ENCODE assay signal across 9 cellular contexts in the genomic region with DNA sequence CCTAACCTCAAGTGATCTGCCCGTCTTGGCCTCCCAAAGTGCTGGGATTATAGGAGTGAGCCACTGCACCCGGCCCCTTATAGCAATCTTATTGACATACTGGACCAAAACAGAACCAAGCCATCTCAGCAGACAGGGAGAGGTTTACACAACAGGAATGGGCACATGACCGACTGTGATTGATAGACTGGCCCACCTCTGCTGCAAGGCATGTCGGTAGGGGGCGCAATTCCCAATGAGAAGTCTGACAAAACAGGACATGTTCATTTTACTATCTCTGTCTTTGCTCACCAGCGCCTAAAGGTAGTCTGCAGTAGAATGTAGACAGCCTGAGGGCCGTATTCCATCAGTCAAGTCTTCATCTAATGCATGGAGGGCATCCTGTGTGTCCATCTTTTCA. TPM values are rescaled to one million over a fixed set of nuclear protein-coding genes. Genes with fewer than 3 reads are reported as not detected.
DNase-seq lines count a peak whose midpoint lies in the region; ATAC-seq, FAIRE-seq and TF ChIP-seq lines count a peak whose summit lies in the region.
"Had no signal": no experiment of that assay in that cellular context is flagged by ENCODE, and none has a peak within 500 bp of the region (broad histone marks: within the 10 kb centered on the region; RNA-seq: fewer than 3 reads in every experiment).

No MANE protein-coding gene starts in this region.

- H2AFZ ChIP-seq in keratinocyte (ENCODE audit: control insufficient read depth, low read length) = no peak overlapping the region

- H3K27me3 ChIP-seq in keratinocyte (ENCODE audit: control insufficient read depth, extremely low read depth, insufficient read depth, low read length) = no peaks in the 10 kb centered on the region

- no peaks in the 10 kb centered on the region for H3K79me2 ChIP-seq in keratinocyte (ENCODE audit: control insufficient read depth, insufficient read depth, low read length)

- H3K4me2 ChIP-seq in keratinocyte (ENCODE audit: control insufficient read depth, extremely low read depth, insufficient read depth, low read depth, low read length) = no peak overlapping the region

- peak; percentile 74 for DNase-seq in GM13977 (ENCODE audit: low spot score)
- DNase-seq in LoVo (ENCODE audit: low spot score) = peak; percentile 43
- peak; percentile 14 for DNase-seq in activated CD8-positive, alpha-beta memory T cell treated with anti-CD3 and anti-CD28 coated beads, Interleukin-2, amount 50 U/mL, for 24 hours (ENCODE audit: extremely low read depth)
- DNase-seq in keratinocyte (ENCODE audit: low read depth, low spot score) = no peak
- DNase-seq in NCI-H1048 (lab: John Stamatoyannopoulos, UW) = no peak
- no peak for DNase-seq in left cardiac atrium
- DNase-seq in NCI-H1417 treated with DMSO at 0.1 percent for 48 hours (lab: John Stamatoyannopoulos, UW) = no peak

- FAIRE-seq in keratinocyte (lab: Jason Lieb, UNC) = peak; percentile 68
- FAIRE-seq: endometrium had no signal

- ATAC-seq in left cardiac atrium = no peak

- H3K9me1 ChIP-seq in keratinocyte (ENCODE audit: control insufficient read depth, extremely low read depth, insufficient read depth, low read length) = no peaks in the 10 kb centered on the region

- peak; percentile 50 for TF ChIP-seq CTCF in 22Rv1 (IDR thresholded peaks at IDR 0.05)
- peak; percentile 75 for TF ChIP-seq CTCF in GM13977 (IDR thresholded peaks at IDR 0.05; ENCODE audit: extremely low read depth, insufficient read depth, missing control alignments)
- peak; percentile 71 to 92 (median 76) for TF ChIP-seq CTCF in keratinocyte (optimal IDR thresholded peaks at IDR 0.05 in 1 of 3, IDR thresholded peaks at IDR 0.05 in 1 of 3, conservative IDR thresholded peaks at IDR 0.05 in 1 of 3; ENCODE audit: extremely low read depth in 1 of 3, insufficient read depth in 2 of 3, low read length in 3 of 3)

- no peaks in the 10 kb centered on the region for H3K9me3 ChIP-seq in keratinocyte (ENCODE audit: control insufficient read depth, low read depth, low read length)

- H3K36me3 ChIP-seq in keratinocyte (ENCODE audit: control insufficient read depth in 2 of 2, extremely low read depth in 1 of 2, insufficient read depth in 2 of 2, low read length in 2 of 2) = no peaks in the 10 kb centered on the region

- no peaks in the 10 kb centered on the region for H4K20me1 ChIP-seq in keratinocyte (ENCODE audit: control insufficient read depth, extremely low read depth, insufficient read depth, low read length)

- H3K4me3 ChIP-seq in keratinocyte (ENCODE audit: control insufficient read depth in 2 of 3, extremely low read depth in 1 of 3, insufficient read depth in 2 of 3, low read depth in 1 of 3, low read length in 3 of 3) = no peak overlapping the region

- in situ Hi-C loops in GM13977 (cut with MboI; ENCODE audit: low pct_unique_long_range_greater_than_20kb, low sequenced_read_pairs, unreplicated experiment) = loop anchor here (25.0 kb wide), 1 partner anchor 272 kb away; no protein-coding TSS in a partner anchor

- no peak overlapping the region for H3K27ac ChIP-seq in 22Rv1
- no peak overlapping the region for H3K27ac ChIP-seq in keratinocyte (ENCODE audit: control insufficient read depth, insufficient read depth, low read length)

- peaks cover 3% of the 10 kb centered on the region for H3K4me1 ChIP-seq in keratinocyte (ENCODE audit: control insufficient read depth, extremely low read depth, insufficient read depth, low read length)

- intact Hi-C loops in left cardiac atrium (cut with DNase I) = no loop called here

- dilution Hi-C loops in keratinocyte (cut with MboI; ENCODE audit: extremely low pct_ligation_motif_present, low sequenced_read_pairs) = no loop called here

- H3K9ac ChIP-seq in keratinocyte (ENCODE audit: control insufficient read depth, extremely low read depth, insufficient read depth, low read length) = no peak overlapping the region

RNA-seq across cellular contexts. Expression of a gene that starts 2.0 kb away (rescaled TPM):
- polyA plus RNA-seq in keratinocyte = 17.0 to 30.8 TPM (median 24.7 TPM) in 3 replicates
- 21.7 TPM for polyA plus RNA-seq in keratinocyte (2011; ENCODE audit: low read depth)
- polyA plus RNA-seq in keratinocyte (2011; cell fraction: cytosol; rRNA removed) = 26.8 and 35.7 TPM in 2 replicates
- 32.3 and 38.3 TPM in 2 replicates for polyA plus RNA-seq in keratinocyte (2011; cell fraction: nucleus; rRNA removed)
- 9.8 and 38.5 TPM in 2 replicates for polyA plus RNA-seq in keratinocyte (2012; ENCODE audit: low replicate concordance)
- 2.8 to 14.0 TPM (median 9.2 TPM) in 3 replicates for polyA minus RNA-seq in keratinocyte
- polyA minus RNA-seq in keratinocyte (2011; cell fraction: cytosol; rRNA and poly(A)+ RNA removed) = 3.3 TPM
- polyA minus RNA-seq in keratinocyte (2011; cell fraction: nucleus; rRNA and poly(A)+ RNA removed) = 4.5 and 13.0 TPM in 2 replicates
- total RNA-seq in left cardiac atrium = not detected

Comparison
In these comparisons a context has a peak if more than half of its experiments do, and no peak if none do; other contexts are left out.
1. DNase-seq: peak in GM13977 (single experiment), LoVo (single experiment) and activated CD8-positive, alpha-beta memory T cell treated with anti-CD3 and anti-CD28 coated beads, Interleukin-2, amount 50 U/mL, for 24 hours (single experiment); none in keratinocyte (single experiment), NCI-H1048 (single experiment), left cardiac atrium (single experiment) and NCI-H1417 treated with DMSO at 0.1 percent for 48 hours (single experiment).
2. Peak in every context shown above with its lines, with median percentiles within 50 percentile points of each other: CTCF ChIP-seq.